In genomic region chr13:27171830-27172494, GRCh38 we compare ENCODE assay signal across 8 cellular contexts. TPM values are rescaled to one million over a fixed set of nuclear protein-coding genes. Genes with fewer than 3 reads are reported as not detected.
DNase-seq lines count a peak whose midpoint lies in the region; ATAC-seq and TF ChIP-seq lines count a peak whose summit lies in the region.

No MANE protein-coding gene starts in this region.

- TF ChIP-seq CTCF in WI38 (IDR thresholded peaks at IDR 0.05; ENCODE audit: low read depth, low read length) (no peak), mammary epithelial cell (conservative IDR thresholded peaks at IDR 0.05 in 1 of 2, IDR thresholded peaks at IDR 0.05 in 1 of 2; ENCODE audit: extremely low read depth in 1 of 2, insufficient read depth in 1 of 2, low read depth in 1 of 2, low read length in 2 of 2) (peak in 1 of 2 donors; percentile 22)

- H3K4me2 ChIP-seq in mammary epithelial cell (ENCODE audit: insufficient read depth, low read depth, low read length) = peak overlapping the region; percentile 79

- WGBS in mammary epithelial cell (ENCODE audit: low coverage, missing lambda C conversion rate) = 3% methylated on average over 13 of the region's 73 CpGs

- peaks cover 36 to 45% of the 10 kb centered on the region in 2 donors for H3K4me1 Mint-ChIP-seq in immature natural killer cell

- BruUV-seq in mammary epithelial cell (replicated peaks; lab: Mats Ljungman, UMichigan) = no TSS peak

- H3K9me3 ChIP-seq in mammary epithelial cell (replicated peaks; ENCODE audit: insufficient read depth, low read length) = no peaks in the 10 kb centered on the region

- CTCF ChIA-PET in mammary epithelial cell (lab: Charles Lee; ENCODE audit: low non-redundant PET) = no interaction called here

- peaks cover 0 to 3% (median 0%) of the 10 kb centered on the region in 3 donors for H3K36me3 Mint-ChIP-seq in immature natural killer cell

- H3K27ac Mint-ChIP-seq in immature natural killer cell = peak overlapping the region; percentile 94 to 99 (median 96)

- DNase-seq in NCI-H2196 (lab: John Stamatoyannopoulos, UW; ENCODE audit: unreplicated experiment) (peak; percentile 78), mammary epithelial cell (peak; percentile 88), immature natural killer cell (peak; percentile 92 to 93 (median 92)), smooth muscle cell of the brain vasculature (ENCODE audit: low read depth, low spot score) (peak; percentile 71)

- H3K9me3 Mint-ChIP-seq in immature natural killer cell = peaks cover 0 to 2% (median 0%) of the 10 kb centered on the region in 6 donors

- H3K27ac ChIP-seq in ACC112 (ENCODE audit: low read depth, low read length) (peak overlapping the region; percentile 79), mammary epithelial cell (ENCODE audit: insufficient read depth, low read depth, low read length) (peak overlapping the region; percentile 54)

- H3K36me3 ChIP-seq in ACC112 (ENCODE audit: insufficient read depth, low read length) (no peaks in the 10 kb centered on the region), mammary epithelial cell (ENCODE audit: insufficient read depth, low read length) (no peaks in the 10 kb centered on the region)

- H3K27me3 Mint-ChIP-seq in immature natural killer cell (ENCODE audit: low read depth in 3 of 3) = peaks cover 2 to 6% (median 5%) of the 10 kb centered on the region in 3 donors

- peaks cover 40% of the 10 kb centered on the region for H3K79me2 ChIP-seq in ACC112 (ENCODE audit: control insufficient read depth, insufficient read depth, low read length, unreplicated experiment)
- H3K79me2 ChIP-seq in mammary epithelial cell (ENCODE audit: insufficient read depth, low read length) = peaks cover 40% of the 10 kb centered on the region

- intact Hi-C loops in mammary epithelial cell (cut with micrococcal nuclease) = loop anchor here (5.0 to 10.0 kb wide), 2 partner anchors 100 to 183 kb away; partner anchors contain the start of gene RASL11A

- dilution Hi-C loops in mammary epithelial cell (cut with HindIII; ENCODE audit: low sequenced_read_pairs) = no loop called here

- H3K9ac ChIP-seq in mammary epithelial cell (ENCODE audit: insufficient read depth, low read length) = peak overlapping the region; percentile 75

- peak overlapping the region; percentile 91 to 96 (median 93) for H3K4me3 Mint-ChIP-seq in immature natural killer cell

- H3K4me1 ChIP-seq in ACC112 (ENCODE audit: control insufficient read depth, insufficient read depth, low read length, unreplicated experiment) (peaks cover 33% of the 10 kb centered on the region), mammary epithelial cell (ENCODE audit: insufficient read depth, low read length) (peaks cover 15% of the 10 kb centered on the region)

- in situ Hi-C loops in mammary epithelial cell (cut with MboI; ENCODE audit: low sequenced_read_pairs in 2 of 2) = no loop called here

- ATAC-seq in GM18520 (IDR thresholded peaks at IDR 0.05; ENCODE audit: unreplicated experiment) (peak; percentile 71), HG03045 (IDR thresholded peaks at IDR 0.05; ENCODE audit: unreplicated experiment) (peak; percentile 80)

- H3K4me3 ChIP-seq in ACC112 (ENCODE audit: low read depth, low read length) = peak overlapping the region; percentile 88
- H3K4me3 ChIP-seq in WI38 (ENCODE audit: low read depth, low read length) = peak overlapping the region; percentile 71
- peak overlapping the region; percentile 61 to 76 (median 74) for H3K4me3 ChIP-seq in mammary epithelial cell (replicated peaks in 1 of 3; ENCODE audit: insufficient read depth in 1 of 3, low read depth in 2 of 3, low read length in 3 of 3)

- H3K27me3 ChIP-seq in ACC112 (ENCODE audit: insufficient read depth, low read length) (no peaks in the 10 kb centered on the region), mammary epithelial cell (ENCODE audit: insufficient read depth, low read length) (no peaks in the 10 kb centered on the region)

- H4K20me1 ChIP-seq in mammary epithelial cell (ENCODE audit: insufficient read depth, low read length) = peaks cover 2% of the 10 kb centered on the region

- H2AFZ ChIP-seq in ACC112 (ENCODE audit: low read length, unreplicated experiment) = peak overlapping the region; percentile 80
- peak overlapping the region; percentile 91 for H2AFZ ChIP-seq in mammary epithelial cell (ENCODE audit: low read depth, low read length)

RNA-seq across cellular contexts. Expression of gene USP12, which starts 0.4 kb away (rescaled TPM):
- 10 to 100 TPM; 19.7 to 22.3 TPM for total RNA-seq in mammary epithelial cell
- polyA plus RNA-seq in mammary epithelial cell (6.1 TPM), immature natural killer cell (10 to 100 TPM; 11.2 to 12.7 (median 11.4) TPM)
- polyA minus RNA-seq in mammary epithelial cell = 4.9 TPM

Comparison
In these comparisons a context has a peak if more than half of its experiments do, and no peak if none do; other contexts are left out.
1. Peak in every context shown above with its lines: DNase-seq, ATAC-seq, H3K4me3 ChIP-seq and H3K27ac ChIP-seq.